Comparison of ENCODE assay signal across 20 cellular contexts in the genomic region with DNA sequence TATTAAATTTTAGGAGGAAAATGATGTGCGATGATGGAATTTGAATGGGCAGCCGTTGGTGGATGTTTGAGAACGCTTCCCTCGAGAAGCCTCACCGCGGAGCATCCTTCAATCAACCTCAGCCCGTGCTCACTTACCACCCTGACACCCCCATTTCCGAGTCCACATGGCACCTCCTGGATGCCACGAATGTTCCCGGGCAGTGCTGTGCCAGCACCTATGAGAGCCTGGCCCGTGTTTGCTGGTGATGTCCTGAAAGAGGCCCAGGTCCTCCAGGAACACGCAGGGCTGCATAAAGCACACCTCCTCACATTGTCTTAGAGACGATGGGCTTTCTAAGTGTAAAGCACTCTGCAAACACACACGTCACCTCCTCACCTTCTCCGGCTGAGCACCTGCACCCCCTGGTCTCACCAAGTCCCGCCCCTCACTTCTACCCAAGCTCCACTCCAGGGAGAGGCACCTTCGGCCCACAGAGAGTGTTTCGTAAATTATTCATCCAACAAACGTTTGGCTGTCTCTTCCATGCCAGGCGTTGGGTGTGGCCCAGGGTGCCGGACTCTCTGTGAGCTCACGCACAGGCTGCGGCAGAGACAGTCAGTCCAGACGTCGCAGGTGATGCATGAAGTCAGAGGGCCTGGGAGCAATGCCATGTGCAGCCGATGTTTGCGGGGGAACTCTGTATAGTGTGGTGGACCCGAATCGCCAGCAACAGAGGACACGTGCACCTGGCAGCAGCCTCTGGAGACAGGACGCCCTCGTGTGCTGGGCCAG.
"Had no signal": no experiment of that assay in that cellular context is flagged by ENCODE, and none has a peak within 500 bp of the region (broad histone marks: within the 10 kb centered on the region; RNA-seq: fewer than 3 reads in every experiment).

No MANE protein-coding gene starts in this region.

- H3K4me1 Mint-ChIP-seq: stimulated activated memory B cell treated with anti-CD40 and anti-IgM and Interleukin-4, amounts not matched to agents 10 μg/mL and 1 μg/mL and 100 μg/mL, for 72 hours had no signal

- H3K4me3 ChIP-seq: coronary artery, gastroesophageal sphincter, pancreas, right lobe of liver, vagina had no signal

- DNase-seq: activated CD4-positive, alpha-beta T cell treated with anti-CD3 and anti-CD28 coated beads, Interleukin-2, amount 10 ng/mL, durations not matched to agents 7 days and 5 days; activated CD8-positive, alpha-beta T cell treated with anti-CD3 and anti-CD28 coated beads, Interleukin-2, amount 10 ng/mL, durations not matched to agents 7 days and 5 days; activated naive CD4-positive, alpha-beta T cell; activated naive CD8-positive, alpha-beta T cell treated with anti-CD3 and anti-CD28 coated beads for 36 hours; activated T-cell treated with anti-CD3 and anti-CD28 coated beads, Interleukin-2, amount 50 U/mL, for 1 hour; amniotic stem cell; cerebellar nuclear complex; right lobe of liver; small intestine; trophoblast cell had no signal

- H3K27me3 Mint-ChIP-seq: activated CD4-positive, alpha-beta T cell treated with anti-CD3 and anti-CD28 coated beads, Interleukin-2, amount 10 ng/mL, durations not matched to agents 7 days and 5 days; activated naive CD8-positive, alpha-beta T cell treated with anti-CD3 and anti-CD28 coated beads for 36 hours had no signal

- H3K4me1 ChIP-seq: gastroesophageal sphincter, pancreas, right lobe of liver, vagina had no signal

- H3K36me3 ChIP-seq: gastroesophageal sphincter, neutrophil, pancreas, right lobe of liver, vagina had no signal

- H3K27me3 ChIP-seq: gastroesophageal sphincter, neutrophil, pancreas, right lobe of liver, vagina had no signal

- H3K36me3 Mint-ChIP-seq: activated naive CD8-positive, alpha-beta T cell treated with anti-CD3 and anti-CD28 coated beads for 36 hours; natural killer cell treated with Interleukin-12 subunit alpha and Interleukin-12 subunit beta and Interleukin-15 and Interleukin-18, amount 100 ng/mL, for 72 hours; stimulated activated memory B cell treated with anti-CD40 and anti-IgM and Interleukin-4, amounts not matched to agents 10 μg/mL and 1 μg/mL and 100 μg/mL, for 72 hours had no signal

- H3K27ac ChIP-seq: coronary artery, gastroesophageal sphincter, neutrophil, pancreas, right lobe of liver, vagina had no signal

- H3K27ac Mint-ChIP-seq: activated CD8-positive, alpha-beta T cell treated with anti-CD3 and anti-CD28 coated beads, Interleukin-2, amount 10 ng/mL, durations not matched to agents 7 days and 5 days; activated naive CD8-positive, alpha-beta T cell treated with anti-CD3 and anti-CD28 coated beads for 36 hours; activated T-helper 2 cell treated with anti-CD3 and anti-CD28 coated beads, Interferon-gamma antibody, Interleukin-2, Interleukin-4, amounts not matched to agents 10 μg/mL and 5 μg/mL and 100 μg/mL, durations not matched to agents 14 hours and 24 hours and 36 hours; mesothelial cell of epicardium; natural killer cell treated with Interleukin-12 subunit alpha and Interleukin-12 subunit beta and Interleukin-15 and Interleukin-18, amount 100 ng/mL, for 72 hours; stimulated activated memory B cell treated with anti-CD40 and anti-IgM and Interleukin-4, amounts not matched to agents 10 μg/mL and 1 μg/mL and 100 μg/mL, for 72 hours; T-helper 1 cell treated with Interleukin-12 subunit alpha and Interleukin-12 subunit beta and Interleukin-4 antibody, amounts not matched to agents 30 μg/mL and 1 μg/mL, for 36 hours had no signal

- H3K9me3 ChIP-seq: gastroesophageal sphincter, neutrophil, pancreas, right lobe of liver, vagina had no signal

- H3K4me3 Mint-ChIP-seq: activated CD4-positive, alpha-beta T cell treated with anti-CD3 and anti-CD28 coated beads, Interleukin-2, amount 10 ng/mL, durations not matched to agents 7 days and 5 days; activated CD8-positive, alpha-beta T cell treated with anti-CD3 and anti-CD28 coated beads, Interleukin-2, amount 10 ng/mL, durations not matched to agents 7 days and 5 days; activated naive CD8-positive, alpha-beta T cell treated with anti-CD3 and anti-CD28 coated beads for 36 hours; mesothelial cell of epicardium; natural killer cell treated with Interleukin-12 subunit alpha and Interleukin-12 subunit beta and Interleukin-15 and Interleukin-18, amount 100 ng/mL, for 72 hours; stimulated activated memory B cell treated with anti-CD40 and anti-IgM and Interleukin-4, amounts not matched to agents 10 μg/mL and 1 μg/mL and 100 μg/mL, for 72 hours; T-helper 1 cell treated with Interleukin-12 subunit alpha and Interleukin-12 subunit beta and Interleukin-4 antibody, amounts not matched to agents 30 μg/mL and 1 μg/mL, for 36 hours had no signal

- ATAC-seq: activated CD8-positive, alpha-beta T cell treated with anti-CD3 and anti-CD28 coated beads, Interleukin-2, amount 10 ng/mL, durations not matched to agents 7 days and 5 days; gastroesophageal sphincter; natural killer cell treated with Interleukin-12 subunit alpha and Interleukin-12 subunit beta and Interleukin-15 and Interleukin-18, amount 100 ng/mL, for 72 hours; pancreas; right lobe of liver; stimulated activated memory B cell treated with anti-CD40 and anti-IgM and Interleukin-4, amounts not matched to agents 10 μg/mL and 1 μg/mL and 100 μg/mL, for 72 hours had no signal
